In the genomic region with DNA sequence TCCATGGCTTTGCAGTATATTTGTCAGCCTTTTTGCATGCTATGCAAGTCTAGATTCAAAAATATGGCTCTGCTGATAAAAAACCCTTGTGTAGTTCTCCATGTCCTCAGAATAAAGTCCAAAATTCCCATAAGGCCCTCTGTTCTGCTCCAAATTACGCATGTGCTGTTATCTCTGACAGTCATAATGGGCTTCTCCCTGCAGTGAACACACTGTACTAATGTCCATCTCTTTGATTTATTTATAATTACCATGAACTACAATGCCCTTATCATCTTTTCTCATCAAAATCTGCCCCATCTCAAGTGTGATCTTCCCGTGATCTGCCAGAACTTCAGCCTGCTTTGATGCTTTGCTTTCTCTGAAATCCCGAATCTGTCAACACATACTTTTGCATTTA, we compare ENCODE assay signal across 25 cellular contexts.
"Had no signal": no experiment of that assay in that cellular context is flagged by ENCODE, and none has a peak within 500 bp of the region (broad histone marks: within the 10 kb centered on the region; RNA-seq: fewer than 3 reads in every experiment).

No MANE protein-coding gene starts in this region.

- H3K4me2 ChIP-seq: hepatocyte had no signal

- H3K79me2 ChIP-seq: hepatocyte had no signal

- H3K27ac ChIP-seq: coronary artery, dorsolateral prefrontal cortex, esophagus muscularis mucosa, foreskin keratinocyte, gastroesophageal sphincter, heart left ventricle, hepatocyte, left lung, lower lobe of right lung had no signal

- DNase-seq: dermis blood vessel endothelial cell; dorsolateral prefrontal cortex; effector CD4-positive, alpha-beta T cell; effector memory CD4-positive, alpha-beta T cell; heart left ventricle; hypothalamus; immature natural killer cell; left cardiac atrium; left lung; left ventricle myocardium superior; lower lobe of right lung; mesendoderm; mucosa of descending colon; naive B cell; naive thymus-derived CD8-positive, alpha-beta T cell had no signal

- H3K36me3 ChIP-seq: esophagus muscularis mucosa, gastroesophageal sphincter, heart left ventricle, left lung, lower lobe of right lung had no signal

- H3K4me3 ChIP-seq: coronary artery, dorsolateral prefrontal cortex, esophagus muscularis mucosa, gastroesophageal sphincter, heart left ventricle, hepatocyte, left lung, lower lobe of right lung, mucosa of descending colon had no signal

- H3K27me3 ChIP-seq: dorsolateral prefrontal cortex, esophagus muscularis mucosa, foreskin keratinocyte, gastroesophageal sphincter, heart left ventricle, hepatocyte, left lung had no signal

- H2AFZ ChIP-seq: hepatocyte had no signal

- H3K9me3 ChIP-seq: esophagus muscularis mucosa, gastroesophageal sphincter, heart left ventricle, left lung, lower lobe of right lung, mucosa of descending colon had no signal

- FAIRE-seq: colon, endothelial cell of umbilical vein, frontal cortex, islet of Langerhans, keratinocyte had no signal

- H3K4me1 ChIP-seq: esophagus muscularis mucosa, foreskin keratinocyte, gastroesophageal sphincter, heart left ventricle, left lung, lower lobe of right lung had no signal
